Comparison of ENCODE assay signal across 1 cellular context in genomic region chr1:107597290-107597689, GRCh38.
TF ChIP-seq lines count a peak whose summit lies in the region.

No MANE protein-coding gene starts in this region.

TF ChIP-seq in HepG2, 621 proteins besides CTCF, POLR2A, EP300 and RAD21 (continued from another document and continues in another):
- TF ChIP-seq ZNF142 (CRISPR knock-in tag; IDR thresholded peaks at IDR 0.05) (no peak), SP4 (CRISPR knock-in tag; IDR thresholded peaks at IDR 0.05) (no peak), ZNF576 (CRISPR knock-in tag; IDR thresholded peaks at IDR 0.05) (no peak), ZBTB34 (CRISPR knock-in tag; IDR thresholded peaks at IDR 0.05) (no peak), ELF3 (CRISPR knock-in tag; IDR thresholded peaks at IDR 0.05) (no peak), GFI1 (CRISPR knock-in tag; IDR thresholded peaks at IDR 0.05; ENCODE audit: borderline replicate concordance) (peak; percentile 69; the same call in 1 of the 2 replicates), CENPT (CRISPR knock-in tag; IDR thresholded peaks at IDR 0.05; ENCODE audit: low read depth) (no peak), ZBTB21 (CRISPR knock-in tag; IDR thresholded peaks at IDR 0.05) (no peak), ZNF30 (CRISPR knock-in tag; IDR thresholded peaks at IDR 0.05) (no peak), ISX (CRISPR knock-in tag; conservative IDR thresholded peaks at IDR 0.05) (no peak), MED13 (CRISPR knock-in tag; IDR thresholded peaks at IDR 0.05) (no peak; the same call in 1 of the 2 replicates), FOXP4 (CRISPR knock-in tag; IDR thresholded peaks at IDR 0.05) (peak; percentile 87), EED (CRISPR knock-in tag; IDR thresholded peaks at IDR 0.05) (no peak), RCOR2 (CRISPR knock-in tag; IDR thresholded peaks at IDR 0.05) (peak; percentile 81), ZFP36L2 (CRISPR knock-in tag; IDR thresholded peaks at IDR 0.05) (no peak), ETS1 (CRISPR knock-in tag; IDR thresholded peaks at IDR 0.05) (no peak), ZNF501 (CRISPR knock-in tag; IDR thresholded peaks at IDR 0.05) (no peak), FUBP1 (CRISPR knock-in tag; IDR thresholded peaks at IDR 0.05; ENCODE audit: borderline replicate concordance) (no peak), MEF2D (CRISPR knock-in tag; IDR thresholded peaks at IDR 0.05) (no peak), MXI1 (IDR thresholded peaks at IDR 0.05; ENCODE audit: borderline replicate concordance, low read depth, low read length) (no peak), ZFY (CRISPR knock-in tag; IDR thresholded peaks at IDR 0.05) (no peak), ZNF460 (CRISPR knock-in tag; IDR thresholded peaks at IDR 0.05; ENCODE audit: borderline replicate concordance) (no peak), ZNF577 (CRISPR knock-in tag; IDR thresholded peaks at IDR 0.05; ENCODE audit: borderline replicate concordance, low read depth) (no peak), HCFC1 (IDR thresholded peaks at IDR 0.05; ENCODE audit: low read depth, low read length) (no peak), ZKSCAN1 (IDR thresholded peaks at IDR 0.05; ENCODE audit: low read length) (no peak), NFYB (CRISPR knock-in tag; IDR thresholded peaks at IDR 0.05) (no peak), TMF1 (CRISPR knock-in tag; IDR thresholded peaks at IDR 0.05; ENCODE audit: low read depth) (no peak), HMGXB3 (CRISPR knock-in tag; IDR thresholded peaks at IDR 0.05; ENCODE audit: borderline replicate concordance) (no peak), SMAD3 (CRISPR knock-in tag; IDR thresholded peaks at IDR 0.05) (no peak), ZNF788 (CRISPR knock-in tag; IDR thresholded peaks at IDR 0.05; ENCODE audit: borderline replicate concordance) (no peak), NCOA2 (CRISPR knock-in tag; IDR thresholded peaks at IDR 0.05) (peak; percentile 90), HOXA3 (CRISPR knock-in tag; IDR thresholded peaks at IDR 0.05) (0 out of 2 replicates have a peak, but pooled peaks have one; percentile 29), U2AF2 (IDR thresholded peaks at IDR 0.05; ENCODE audit: low read depth, low read length) (no peak), JARID2 (CRISPR knock-in tag; IDR thresholded peaks at IDR 0.05; ENCODE audit: insufficient replicate concordance) (no peak), AFF4 (CRISPR knock-in tag; IDR thresholded peaks at IDR 0.05) (no peak), RNF219 (CRISPR knock-in tag; IDR thresholded peaks at IDR 0.05) (no peak), KDM4B (CRISPR knock-in tag; IDR thresholded peaks at IDR 0.05) (no peak), ZNF737 (CRISPR knock-in tag; IDR thresholded peaks at IDR 0.05; ENCODE audit: borderline replicate concordance) (no peak)
